9 cellular contexts compared by ENCODE assay signal in the genomic region with DNA sequence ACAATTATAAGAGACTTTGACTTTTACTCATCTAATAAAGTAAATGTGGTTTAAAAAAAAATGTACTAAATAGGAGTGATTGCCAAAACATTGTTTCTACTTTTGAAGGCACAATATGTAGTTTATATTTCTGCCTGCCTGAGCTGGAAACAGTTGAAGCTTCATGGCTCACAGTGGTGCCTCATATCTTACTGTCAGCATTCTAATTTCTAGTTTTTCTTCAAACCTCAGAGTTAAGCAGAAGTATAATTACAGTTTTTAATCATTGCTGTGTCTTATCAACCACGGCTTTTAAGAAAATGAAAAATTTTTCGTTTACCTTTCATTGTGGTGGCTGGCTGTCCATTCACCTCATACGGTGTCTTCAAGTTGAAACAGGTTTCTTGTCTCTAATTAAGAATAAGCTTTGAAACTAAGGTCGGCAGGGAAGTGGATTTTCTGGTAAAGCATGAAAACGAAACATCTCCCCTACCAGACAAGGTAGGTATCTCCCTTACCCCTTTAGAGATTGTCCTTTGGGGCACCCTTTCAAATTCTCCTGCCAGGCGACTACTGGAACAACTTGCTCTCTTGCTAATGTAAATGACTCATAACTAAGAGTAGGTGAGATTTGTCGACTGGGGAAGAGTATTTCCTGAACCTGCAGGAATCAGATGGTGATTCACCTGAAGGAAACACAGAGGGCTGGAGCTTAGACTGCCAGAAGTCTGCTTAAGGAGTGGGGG. TPM values are rescaled to one million over a fixed set of nuclear protein-coding genes. Genes with fewer than 3 reads are reported as not detected.
DNase-seq lines count a peak whose midpoint lies in the region; ATAC-seq and TF ChIP-seq lines count a peak whose summit lies in the region.
"Had no signal": no experiment of that assay in that cellular context is flagged by ENCODE, and none has a peak within 500 bp of the region (broad histone marks: within the 10 kb centered on the region; RNA-seq: fewer than 3 reads in every experiment).

A gene with protein sequence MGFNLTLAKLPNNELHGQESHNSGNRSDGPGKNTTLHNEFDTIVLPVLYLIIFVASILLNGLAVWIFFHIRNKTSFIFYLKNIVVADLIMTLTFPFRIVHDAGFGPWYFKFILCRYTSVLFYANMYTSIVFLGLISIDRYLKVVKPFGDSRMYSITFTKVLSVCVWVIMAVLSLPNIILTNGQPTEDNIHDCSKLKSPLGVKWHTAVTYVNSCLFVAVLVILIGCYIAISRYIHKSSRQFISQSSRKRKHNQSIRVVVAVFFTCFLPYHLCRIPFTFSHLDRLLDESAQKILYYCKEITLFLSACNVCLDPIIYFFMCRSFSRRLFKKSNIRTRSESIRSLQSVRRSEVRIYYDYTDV (minus strand): TSS at position 554 of the 725 bp plus-strand sequence. CDS start 16,720 bp downstream, outside the sequence.

- H3K4me1 ChIP-seq in GM23338 (ENCODE audit: insufficient read depth) (peaks cover 44% of the 10 kb centered on the region), transverse colon (no peaks in the 10 kb centered on the region)

- no peaks in the 10 kb centered on the region for H3F3A ChIP-seq in GM23338 (replicated peaks; ENCODE audit: low read depth)

- no peaks in the 10 kb centered on the region for H3K27me3 ChIP-seq in GM23338 (ENCODE audit: insufficient read depth)
- no peaks in the 10 kb centered on the region for H3K27me3 ChIP-seq in kidney epithelial cell (ENCODE audit: control insufficient read depth, insufficient read depth, low read length)
- H3K27me3 ChIP-seq in transverse colon = no peaks in the 10 kb centered on the region

- H3K27ac Mint-ChIP-seq in Calu3 (ENCODE audit: unreplicated experiment) = peak within 1 kb of the TSS; percentile 71
- H3K27ac Mint-ChIP-seq in GM23338 = peak within 1 kb of the TSS; percentile 69
- H3K27ac Mint-ChIP-seq in activated CD8-positive, alpha-beta T cell treated with anti-CD3 and anti-CD28 coated beads, Interleukin-2, amount 10 ng/mL, durations not matched to agents 7 days and 5 days = no peak within 1 kb of the TSS

- no peaks in the 10 kb centered on the region for H3K36me3 Mint-ChIP-seq in Calu3 (ENCODE audit: insufficient read depth, unreplicated experiment)
- no peaks in the 10 kb centered on the region for H3K36me3 Mint-ChIP-seq in GM23338 (ENCODE audit: low read depth)
- H3K36me3 Mint-ChIP-seq in activated CD8-positive, alpha-beta T cell treated with anti-CD3 and anti-CD28 coated beads, Interleukin-2, amount 10 ng/mL, durations not matched to agents 7 days and 5 days (ENCODE audit: low read depth) = no peaks in the 10 kb centered on the region

- H3K79me2 ChIP-seq in GM23338 (replicated peaks; ENCODE audit: insufficient read depth) = no peaks in the 10 kb centered on the region

- DNase-seq in Calu3 = peak; percentile 66
- DNase-seq in GM23338 (ENCODE audit: low spot score) = peak; percentile 34
- DNase-seq in activated CD8-positive, alpha-beta T cell treated with anti-CD3 and anti-CD28 coated beads, Interleukin-2, amount 10 ng/mL, durations not matched to agents 7 days and 5 days = no peak
- peak; percentile 87 for DNase-seq in kidney epithelial cell (ENCODE audit: low read depth)
- DNase-seq in GOT3 (lab: John Stamatoyannopoulos, UW) = no peak
- DNase-seq in NCI-H1417 treated with DMSO at 0.1 percent for 48 hours (lab: John Stamatoyannopoulos, UW) = no peak
- DNase-seq in transverse colon = no peak

- H3K27me3 Mint-ChIP-seq in Calu3 (ENCODE audit: unreplicated experiment) (no peaks in the 10 kb centered on the region), GM23338 (ENCODE audit: insufficient read depth, low read depth, poor library complexity) (no peaks in the 10 kb centered on the region)
- no peaks in the 10 kb centered on the region for H3K27me3 Mint-ChIP-seq in activated CD8-positive, alpha-beta T cell treated with anti-CD3 and anti-CD28 coated beads, Interleukin-2, amount 10 ng/mL, durations not matched to agents 7 days and 5 days (ENCODE audit: low read depth)

- TSS peak; percentile 85 for BruUV-seq in Calu3 (replicated peaks; lab: Mats Ljungman, UMichigan)

- no peak for TF ChIP-seq EP300 in transverse colon (IDR thresholded peaks at IDR 0.05; ENCODE audit: low read depth)

- no peak within 1 kb of the TSS for H3K4me2 ChIP-seq in GM23338

- in situ Hi-C loops in transverse colon (cut with MboI; ENCODE audit: low pct_ligation_motif_present in 1 of 4, low pct_unique_long_range_greater_than_20kb in 1 of 4, low sequenced_read_pairs in 3 of 4) = no loop called here

- 65 to 72% methylated on average over 5 to 7 of the region's 7 CpGs for WGBS in transverse colon (ENCODE audit: low coverage in 1 of 2), 2 donors

- CTCF ChIA-PET in Calu3 (lab: Charles Lee) = interaction anchor here (0.6 to 1.8 kb wide), 4 partner anchors 11 to 135 kb away, joined by 3 to 12 read pairs (median 7); no protein-coding TSS in a partner anchor
- CTCF ChIA-PET in activated CD8-positive, alpha-beta T cell treated with anti-CD3 and anti-CD28 coated beads, Interleukin-2, amount 10 ng/mL, durations not matched to agents 7 days and 5 days (lab: Charles Lee) = interaction anchor here (1.2 to 1.5 kb wide), 3 partner anchors 12 to 148 kb away, joined by 4 to 6 read pairs (median 4); no protein-coding TSS in a partner anchor

- H3K36me3 ChIP-seq in GM23338 (ENCODE audit: insufficient read depth) = no peaks in the 10 kb centered on the region
- no peaks in the 10 kb centered on the region for H3K36me3 ChIP-seq in kidney epithelial cell (ENCODE audit: control insufficient read depth, insufficient read depth, low read length)
- no peaks in the 10 kb centered on the region for H3K36me3 ChIP-seq in transverse colon

- ATAC-seq in GM23338 (peak; percentile 47), GM19324 (IDR thresholded peaks at IDR 0.05; ENCODE audit: low FRiP score, unreplicated experiment) (no peak)
- ATAC-seq in activated CD8-positive, alpha-beta T cell treated with anti-CD3 and anti-CD28 coated beads, Interleukin-2, amount 10 ng/mL, durations not matched to agents 7 days and 5 days = peak; percentile 23

- H3K4me1 Mint-ChIP-seq in Calu3 (ENCODE audit: low read depth, unreplicated experiment) (peaks cover 31% of the 10 kb centered on the region), GM23338 (peaks cover 48% of the 10 kb centered on the region)
- peaks cover 5% of the 10 kb centered on the region for H3K4me1 Mint-ChIP-seq in activated CD8-positive, alpha-beta T cell treated with anti-CD3 and anti-CD28 coated beads, Interleukin-2, amount 10 ng/mL, durations not matched to agents 7 days and 5 days (ENCODE audit: low read depth)

- H3K4me3 ChIP-seq in GM23338 = no peak within 1 kb of the TSS
- peak within 1 kb of the TSS; percentile 4 for H3K4me3 ChIP-seq in kidney epithelial cell (ENCODE audit: low read depth, low read length)
- no peak within 1 kb of the TSS for H3K4me3 ChIP-seq in transverse colon

- H4K20me1 ChIP-seq in GM23338 (replicated peaks; ENCODE audit: insufficient read depth) = no peaks in the 10 kb centered on the region

- TF ChIP-seq CTCF in Calu3 (IDR thresholded peaks at IDR 0.05; ENCODE audit: unreplicated experiment) (no peak), GM23338 (conservative IDR thresholded peaks at IDR 0.05; ENCODE audit: low read depth in 2 of 2) (no peak), kidney epithelial cell (IDR thresholded peaks at IDR 0.05; ENCODE audit: insufficient read depth, low read length, poor library complexity, severe bottlenecking) (no peak), transverse colon (IDR thresholded peaks at IDR 0.05) (no peak)

- POLR2A ChIA-PET in activated CD8-positive, alpha-beta T cell treated with anti-CD3 and anti-CD28 coated beads, Interleukin-2, amount 10 ng/mL, durations not matched to agents 7 days and 5 days (lab: Charles Lee) = no interaction called here

- no peaks in the 10 kb centered on the region for H3K9me3 ChIP-seq in transverse colon

- intact Hi-C loops in Calu3 (cut with micrococcal nuclease; ENCODE audit: unreplicated experiment) (loop anchor here (1.0 kb wide), 1 partner anchor 9 kb away; no protein-coding TSS in a partner anchor), transverse colon (cut with DNase I; ENCODE audit: low total_unique reads) (no loop called here)

- H3K27ac ChIP-seq in GM23338 (ENCODE audit: low read depth) (peak within 1 kb of the TSS; percentile 47; the same call in 1 of the 2 replicates), transverse colon (no peak within 1 kb of the TSS)

- no peaks in the 10 kb centered on the region for H3K9me2 ChIP-seq in GM23338 (ENCODE audit: insufficient read depth)

- H3K9me3 Mint-ChIP-seq in Calu3 (ENCODE audit: low read depth, unreplicated experiment) (no peaks in the 10 kb centered on the region), GM23338 (no peaks in the 10 kb centered on the region)
- no peaks in the 10 kb centered on the region for H3K9me3 Mint-ChIP-seq in activated CD8-positive, alpha-beta T cell treated with anti-CD3 and anti-CD28 coated beads, Interleukin-2, amount 10 ng/mL, durations not matched to agents 7 days and 5 days (ENCODE audit: insufficient read depth)

- no peak within 1 kb of the TSS for H2AFZ ChIP-seq in GM23338

- no peak for TF ChIP-seq POLR2A in transverse colon (IDR thresholded peaks at IDR 0.05)

- H3K4me3 Mint-ChIP-seq in Calu3 (ENCODE audit: low read depth, unreplicated experiment) (peak within 1 kb of the TSS; percentile 10), GM23338 (no peak within 1 kb of the TSS)
- H3K4me3 Mint-ChIP-seq in activated CD8-positive, alpha-beta T cell treated with anti-CD3 and anti-CD28 coated beads, Interleukin-2, amount 10 ng/mL, durations not matched to agents 7 days and 5 days = no peak within 1 kb of the TSS

TF ChIP-seq in GM23338, 12 proteins besides CTCF, POLR2A, EP300 and RAD21 (continues in another document):
- TF ChIP-seq ZNF114 (CRISPR knock-in tag; IDR thresholded peaks at IDR 0.05) (no peak), CREB1 (CRISPR knock-in tag; IDR thresholded peaks at IDR 0.05; ENCODE audit: low read depth) (no peak)

RNA-seq across cellular contexts. Expression of the gene that starts here (rescaled TPM):
- total RNA-seq in Calu3 (2022) (1.2 and 1.5 TPM in 2 replicates), kidney epithelial cell (16.4 and 16.7 TPM in 2 replicates), transverse colon (not detected)
- total RNA-seq in GM23338 (2014; rRNA removed; shearing (Covaris generic)) = not detected in 2 replicates
- 0.21 TPM in 1 of 2 replicates, not detected in the other for polyA plus RNA-seq in GM23338 (2016; fragmentation: Nextera tagmentation; extraction: Ambion mirVana)
- not detected for total RNA-seq in activated CD8-positive, alpha-beta T cell treated with anti-CD3 and anti-CD28 coated beads, Interleukin-2, amount 10 ng/mL, durations not matched to agents 7 days and 5 days
- total RNA-seq: mononuclear cell had no signal

Comparison
In these comparisons a context has a peak if more than half of its experiments do, and no peak if none do; other contexts are left out.
1. Peak in DNase-seq, ATAC-seq and H3K27ac ChIP-seq in GM23338; RNA of the gene not detected or under 1 TPM.
2. Peak in ATAC-seq in activated CD8-positive, alpha-beta T cell treated with anti-CD3 and anti-CD28 coated beads, Interleukin-2, amount 10 ng/mL, durations not matched to agents 7 days and 5 days; RNA of the gene not detected or under 1 TPM.
3. DNase-seq: peak in Calu3 (single experiment) and kidney epithelial cell (single experiment); none in activated CD8-positive, alpha-beta T cell treated with anti-CD3 and anti-CD28 coated beads, Interleukin-2, amount 10 ng/mL, durations not matched to agents 7 days and 5 days (single experiment), GOT3 (single experiment), NCI-H1417 treated with DMSO at 0.1 percent for 48 hours (single experiment) and transverse colon (single experiment).